Comparison of ENCODE assay signal across 16 cellular contexts in the genomic region with DNA sequence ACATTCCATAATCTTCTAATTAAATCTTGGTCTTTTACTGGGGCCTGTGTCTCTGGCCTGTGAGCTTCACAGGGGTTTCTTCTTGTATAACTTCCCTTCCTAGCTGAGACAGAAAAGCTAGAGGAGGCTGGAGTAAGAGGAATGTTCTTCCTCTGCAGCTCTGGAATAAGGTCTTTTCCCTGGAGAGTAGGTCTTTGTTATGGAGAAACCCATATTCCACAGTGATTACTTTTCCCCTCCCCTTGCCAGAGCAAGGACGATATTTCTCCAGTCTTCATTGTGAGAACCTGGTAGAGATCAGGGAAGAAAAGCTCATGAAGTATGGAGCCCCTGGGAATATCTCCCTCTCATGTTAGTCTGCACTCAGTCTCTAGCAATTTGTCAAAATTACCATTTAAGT. TPM values are rescaled to one million over a fixed set of nuclear protein-coding genes. Genes with fewer than 3 reads are reported as not detected.
DNase-seq lines count a peak whose midpoint lies in the region; TF ChIP-seq lines count a peak whose summit lies in the region.
"Had no signal": no experiment of that assay in that cellular context is flagged by ENCODE, and none has a peak within 500 bp of the region (broad histone marks: within the 10 kb centered on the region; RNA-seq: fewer than 3 reads in every experiment).

No MANE protein-coding gene starts in this region.

- peak overlapping the region; percentile 76 for H3K27ac Mint-ChIP-seq in osteocyte (ENCODE audit: unreplicated experiment)
- H3K27ac Mint-ChIP-seq in CD8-positive, alpha-beta memory T cell, result no peak overlapping the region
- H3K27ac Mint-ChIP-seq: CD4-positive, alpha-beta memory T cell; T-cell had no signal

- H3K27me3 Mint-ChIP-seq in osteocyte (ENCODE audit: unreplicated experiment), result no peaks in the 10 kb centered on the region
- H3K27me3 Mint-ChIP-seq in CD8-positive, alpha-beta memory T cell, result no peaks in the 10 kb centered on the region
- H3K27me3 Mint-ChIP-seq: CD4-positive, alpha-beta memory T cell; T-cell had no signal

- CTCF ChIA-PET in CD8-positive, alpha-beta memory T cell (lab: Charles Lee), result no interaction called here

- H3K9me3 ChIP-seq in HUES48 (ENCODE audit: control insufficient read depth, insufficient read depth, low read length) (no peaks in the 10 kb centered on the region), SK-N-MC (ENCODE audit: low read depth, low read length) (no peaks in the 10 kb centered on the region)
- no peaks in the 10 kb centered on the region for H3K9me3 ChIP-seq in CD8-positive, alpha-beta memory T cell (ENCODE audit: low read length)
- H3K9me3 ChIP-seq: SK-N-SH had no signal

- H3K36me3 Mint-ChIP-seq in osteocyte (ENCODE audit: unreplicated experiment), result no peaks in the 10 kb centered on the region
- no peaks in the 10 kb centered on the region for H3K36me3 Mint-ChIP-seq in CD8-positive, alpha-beta memory T cell
- H3K36me3 Mint-ChIP-seq: CD4-positive, alpha-beta memory T cell; T-cell had no signal

- no peaks in the 10 kb centered on the region for H3K36me3 ChIP-seq in HUES48 (ENCODE audit: control insufficient read depth, insufficient read depth, low read length)
- H3K36me3 ChIP-seq in SK-N-MC (ENCODE audit: insufficient read depth, low read length), result no peaks in the 10 kb centered on the region
- no peaks in the 10 kb centered on the region for H3K36me3 ChIP-seq in CD8-positive, alpha-beta memory T cell (ENCODE audit: insufficient read depth, low read length)

- H3K4me1 Mint-ChIP-seq in osteocyte (ENCODE audit: unreplicated experiment), result peaks cover 74% of the 10 kb centered on the region
- no peaks in the 10 kb centered on the region for H3K4me1 Mint-ChIP-seq in CD8-positive, alpha-beta memory T cell
- H3K4me1 Mint-ChIP-seq: CD4-positive, alpha-beta memory T cell; T-cell had no signal

- POLR2A ChIA-PET in CD8-positive, alpha-beta memory T cell (lab: Charles Lee), result no interaction called here

- H3K9me3 Mint-ChIP-seq in osteocyte (ENCODE audit: unreplicated experiment), result no peaks in the 10 kb centered on the region
- peaks cover 0 to 29% (median 2%) of the 10 kb centered on the region in 5 donors for H3K9me3 Mint-ChIP-seq in CD8-positive, alpha-beta memory T cell

- DNase-seq in SK-N-MC (ENCODE audit: low read depth, low spot score) (peak; percentile 39), iPS-NIHi7 (ENCODE audit: extremely low spot score) (peak; percentile 23), osteocyte (ENCODE audit: extremely low spot score, unreplicated experiment) (no peak), hippocampal formation (lab: John Stamatoyannopoulos, UW) (no peak), mucosa of gallbladder (ENCODE audit: low spot score) (no peak), activated gamma-delta T cell treated with Interleukin-2 at 50 U/mL for 16 hours (no peak)
- DNase-seq in CD8-positive, alpha-beta memory T cell, result no peak
- DNase-seq: CD4-positive, alpha-beta memory T cell; DMS79; KG1; NCI-H1048; NCI-H2171; NCI-H82; SK-N-SH; T-cell had no signal

- TF ChIP-seq CTCF in osteocyte (IDR thresholded peaks at IDR 0.05), result no peak

- peaks cover 24% of the 10 kb centered on the region for H3K4me1 ChIP-seq in HUES48 (ENCODE audit: control insufficient read depth, insufficient read depth, low read length)
- no peaks in the 10 kb centered on the region for H3K4me1 ChIP-seq in CD8-positive, alpha-beta memory T cell (ENCODE audit: insufficient read depth, low read length)

- no peak overlapping the region for H3K4me3 Mint-ChIP-seq in osteocyte (ENCODE audit: unreplicated experiment)
- H3K4me3 Mint-ChIP-seq in CD8-positive, alpha-beta memory T cell, result no peak overlapping the region
- H3K4me3 Mint-ChIP-seq: T-cell had no signal

- H3K27ac ChIP-seq in HUES48 (ENCODE audit: low read depth, low read length) (peak overlapping the region; percentile 72), SK-N-MC (no peak overlapping the region)
- no peak overlapping the region for H3K27ac ChIP-seq in CD8-positive, alpha-beta memory T cell (ENCODE audit: low read depth, low read length)

- no peak overlapping the region for H3K4me3 ChIP-seq in HUES48 (ENCODE audit: low read depth, low read length)
- no peak overlapping the region for H3K4me3 ChIP-seq in SK-N-MC
- H3K4me3 ChIP-seq in CD8-positive, alpha-beta memory T cell (ENCODE audit: low read length), result no peak overlapping the region

- no peak overlapping the region for H3K9ac ChIP-seq in HUES48 (ENCODE audit: low read depth, low read length)
- no peak overlapping the region for H3K9ac ChIP-seq in SK-N-MC (ENCODE audit: insufficient read length)
- H3K9ac ChIP-seq: SK-N-SH had no signal

- no peaks in the 10 kb centered on the region for H3K27me3 ChIP-seq in HUES48 (ENCODE audit: control insufficient read depth, insufficient read depth, low read length)
- no peaks in the 10 kb centered on the region for H3K27me3 ChIP-seq in CD8-positive, alpha-beta memory T cell (ENCODE audit: insufficient read depth, low read length, poor library complexity, severe bottlenecking)

RNA-seq across cellular contexts. Expression of a gene that starts 18.8 kb away (rescaled TPM):
- total RNA-seq in osteocyte (16.7 and 19.4 TPM in 2 replicates), mucosa of gallbladder (2.7 TPM)
- not detected for total RNA-seq in CD8-positive, alpha-beta memory T cell
- not detected for polyA plus RNA-seq in CD8-positive, alpha-beta memory T cell
- total RNA-seq: CD4-positive, alpha-beta memory T cell; T-cell had no signal
- polyA plus RNA-seq: CD4-positive, alpha-beta memory T cell had no signal

Comparison
In these comparisons a context has a peak if more than half of its experiments do, and no peak if none do; other contexts are left out.
1. DNase-seq: peak in SK-N-MC (single experiment) and iPS-NIHi7 (single experiment); none in osteocyte (single experiment), CD8-positive, alpha-beta memory T cell (0 of 5), hippocampal formation (0 of 2), mucosa of gallbladder (single experiment) and activated gamma-delta T cell treated with Interleukin-2 at 50 U/mL for 16 hours (single experiment).